ENCODE assay signal across 14 cellular contexts in the genomic region with DNA sequence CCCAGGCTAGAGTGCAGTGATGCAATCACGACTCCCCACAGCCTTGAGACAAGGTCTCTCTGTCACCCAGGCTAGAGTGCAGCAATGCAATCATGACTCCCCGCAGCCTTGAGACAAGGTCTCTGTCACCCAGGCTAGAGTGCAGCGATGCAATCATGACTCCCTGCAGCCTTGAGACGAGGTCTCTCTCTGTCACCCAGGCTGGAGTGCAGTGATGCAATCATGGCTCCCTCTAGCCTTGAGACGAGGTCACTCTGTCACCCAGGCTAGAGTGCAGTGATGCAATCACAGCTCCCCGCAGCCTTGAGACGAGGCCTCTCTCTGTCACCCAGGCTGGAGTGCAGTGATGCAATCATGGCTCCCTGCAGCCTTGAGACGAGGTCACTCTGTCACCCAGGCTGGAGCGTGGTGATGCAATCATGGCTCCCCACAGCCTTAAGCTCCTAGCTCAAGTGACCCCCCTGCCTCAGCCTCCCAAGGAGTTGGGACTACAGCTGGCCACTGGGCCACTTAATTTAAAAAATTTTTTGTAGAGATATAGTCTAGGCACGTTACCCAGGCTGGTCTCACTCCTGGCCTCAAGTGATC. TPM values are rescaled to one million over a fixed set of nuclear protein-coding genes. Genes with fewer than 3 reads are reported as not detected.
DNase-seq lines count a peak whose midpoint lies in the region; ATAC-seq and TF ChIP-seq lines count a peak whose summit lies in the region.
"Had no signal": no experiment of that assay in that cellular context is flagged by ENCODE, and none has a peak within 500 bp of the region (broad histone marks: within the 10 kb centered on the region; RNA-seq: fewer than 3 reads in every experiment).

No MANE protein-coding gene starts in this region.

- H3K9me3 ChIP-seq in left ventricle myocardium inferior (replicated peaks) (no peaks in the 10 kb centered on the region), upper lobe of right lung (no peaks in the 10 kb centered on the region)

- peaks cover 99% of the 10 kb centered on the region for H3K36me3 ChIP-seq in left ventricle myocardium inferior
- peaks cover 99% of the 10 kb centered on the region for H3K36me3 ChIP-seq in upper lobe of right lung

- H3K27me3 ChIP-seq in left ventricle myocardium inferior (ENCODE audit: low read depth) (no peaks in the 10 kb centered on the region), upper lobe of right lung (no peaks in the 10 kb centered on the region)
- H3K27me3 ChIP-seq: neural progenitor cell had no signal

- H3K27ac ChIP-seq in left ventricle myocardium inferior (replicated peaks) (no peak overlapping the region), upper lobe of right lung (no peak overlapping the region)
- H3K27ac ChIP-seq: neural progenitor cell had no signal

- no peaks in the 10 kb centered on the region for H3K27me3 Mint-ChIP-seq in activated T-helper 2 cell treated with anti-CD3 and anti-CD28 coated beads, Interferon-gamma antibody, Interleukin-2, Interleukin-4, amounts not matched to agents 10 μg/mL and 5 μg/mL and 100 μg/mL, durations not matched to agents 14 hours and 24 hours and 36 hours (ENCODE audit: low read depth)
- H3K27me3 Mint-ChIP-seq: activated naive CD8-positive, alpha-beta T cell had no signal

- H3K4me1 Mint-ChIP-seq in activated T-helper 2 cell treated with anti-CD3 and anti-CD28 coated beads, Interferon-gamma antibody, Interleukin-2, Interleukin-4, amounts not matched to agents 10 μg/mL and 5 μg/mL and 100 μg/mL, durations not matched to agents 14 hours and 24 hours and 36 hours (ENCODE audit: low read depth), result peaks cover 10% of the 10 kb centered on the region
- H3K4me1 Mint-ChIP-seq: neural progenitor cell had no signal

- H3K9me3 Mint-ChIP-seq in activated T-helper 2 cell treated with anti-CD3 and anti-CD28 coated beads, Interferon-gamma antibody, Interleukin-2, Interleukin-4, amounts not matched to agents 10 μg/mL and 5 μg/mL and 100 μg/mL, durations not matched to agents 14 hours and 24 hours and 36 hours, result no peaks in the 10 kb centered on the region
- H3K9me3 Mint-ChIP-seq: neural progenitor cell had no signal

- TF ChIP-seq CTCF in left ventricle myocardium inferior (IDR thresholded peaks at IDR 0.05; ENCODE audit: borderline replicate concordance) (no peak), upper lobe of right lung (IDR thresholded peaks at IDR 0.05) (no peak)

- DNase-seq in Right ventricle myocardium superior, result peak; percentile 51
- DNase-seq in left ventricle myocardium inferior, result no peak
- DNase-seq in SKM-1 treated with dmso at 0.1 percent for 144 hours (lab: John Stamatoyannopoulos, UW; ENCODE audit: unreplicated experiment), result peak; percentile 84
- DNase-seq in iris pigment epithelial cell (ENCODE audit: low read depth), result peak; percentile 45
- DNase-seq in upper lobe of right lung, result peak; percentile 88
- no peak for DNase-seq in activated T-helper 2 cell treated with anti-CD3 and anti-CD28 coated beads, Interferon-gamma antibody, Interleukin-2, Interleukin-4, amounts not matched to agents 10 μg/mL and 5 μg/mL and 100 μg/mL, durations not matched to agents 14 hours and 24 hours and 36 hours (ENCODE audit: low spot score)
- no peak for DNase-seq in D341Med (ENCODE audit: low spot score)
- DNase-seq in DMS53 treated with DMSO at 0.1 percent for 48 hours (lab: John Stamatoyannopoulos, UW; ENCODE audit: unreplicated experiment), result no peak
- DNase-seq: H7; NCI-H1436 treated with DMSO at 0.1 percent for 48 hours; stimulated activated CD4-positive, alpha-beta T cell treated with anti-CD3 and anti-CD28 coated beads, Interleukin-2, amount 100 ng/mL, for 48 hours; substantia nigra had no signal

- H3K36me3 Mint-ChIP-seq in activated T-helper 2 cell treated with anti-CD3 and anti-CD28 coated beads, Interferon-gamma antibody, Interleukin-2, Interleukin-4, amounts not matched to agents 10 μg/mL and 5 μg/mL and 100 μg/mL, durations not matched to agents 14 hours and 24 hours and 36 hours (ENCODE audit: low read depth), result peaks cover 94% of the 10 kb centered on the region

- intact Hi-C loops in Right ventricle myocardium superior (cut with DNase I), result no loop called here
- intact Hi-C loops in left ventricle myocardium inferior (cut with micrococcal nuclease), result no loop called here
- intact Hi-C loops in upper lobe of right lung (cut with DNase I), result no loop called here
- intact Hi-C loops in activated T-helper 2 cell treated with anti-CD3 and anti-CD28 coated beads, Interferon-gamma antibody, Interleukin-2, Interleukin-4, amounts not matched to agents 10 μg/mL and 5 μg/mL and 100 μg/mL, durations not matched to agents 14 hours and 24 hours and 36 hours (cut with micrococcal nuclease), result no loop called here

- no peak overlapping the region for H3K27ac Mint-ChIP-seq in activated T-helper 2 cell treated with anti-CD3 and anti-CD28 coated beads, Interferon-gamma antibody, Interleukin-2, Interleukin-4, amounts not matched to agents 10 μg/mL and 5 μg/mL and 100 μg/mL, durations not matched to agents 14 hours and 24 hours and 36 hours
- H3K27ac Mint-ChIP-seq: activated naive CD8-positive, alpha-beta T cell; neural progenitor cell had no signal

- no peak overlapping the region for H3K4me3 ChIP-seq in left ventricle myocardium inferior
- no peak overlapping the region for H3K4me3 ChIP-seq in upper lobe of right lung
- H3K4me3 ChIP-seq: neural progenitor cell had no signal

- H3K4me1 ChIP-seq in left ventricle myocardium inferior (no peaks in the 10 kb centered on the region), upper lobe of right lung (no peaks in the 10 kb centered on the region)
- H3K4me1 ChIP-seq: neural progenitor cell had no signal

- ATAC-seq in Right ventricle myocardium superior (ENCODE audit: poor library complexity) (peak; percentile 34), upper lobe of right lung (peak; percentile 93)

- no peak overlapping the region for H3K4me3 Mint-ChIP-seq in activated T-helper 2 cell treated with anti-CD3 and anti-CD28 coated beads, Interferon-gamma antibody, Interleukin-2, Interleukin-4, amounts not matched to agents 10 μg/mL and 5 μg/mL and 100 μg/mL, durations not matched to agents 14 hours and 24 hours and 36 hours (ENCODE audit: low read depth)
- H3K4me3 Mint-ChIP-seq: activated naive CD8-positive, alpha-beta T cell; neural progenitor cell had no signal

RNA-seq across cellular contexts. Expression of a gene that starts 26.1 kb away (rescaled TPM):
- total RNA-seq in Right ventricle myocardium superior, result 56.4 TPM
- total RNA-seq in left ventricle myocardium inferior, result 76.4 TPM
- 248 TPM for total RNA-seq in upper lobe of right lung
- total RNA-seq in activated T-helper 2 cell treated with anti-CD3 and anti-CD28 coated beads, Interferon-gamma antibody, Interleukin-2, Interleukin-4, amounts not matched to agents 10 μg/mL and 5 μg/mL and 100 μg/mL, durations not matched to agents 14 hours and 24 hours and 36 hours, result 644 and 680 TPM in 2 replicates

Comparison
In these comparisons a context has a peak if more than half of its experiments do, and no peak if none do; other contexts are left out.
1. DNase-seq: peak in Right ventricle myocardium superior (single experiment), SKM-1 treated with dmso at 0.1 percent for 144 hours (single experiment), iris pigment epithelial cell (single experiment) and upper lobe of right lung (single experiment); none in left ventricle myocardium inferior (single experiment), activated T-helper 2 cell treated with anti-CD3 and anti-CD28 coated beads, Interferon-gamma antibody, Interleukin-2, Interleukin-4, amounts not matched to agents 10 μg/mL and 5 μg/mL and 100 μg/mL, durations not matched to agents 14 hours and 24 hours and 36 hours (single experiment), D341Med (single experiment) and DMS53 treated with DMSO at 0.1 percent for 48 hours (single experiment).